Comparison of ENCODE assay signal across 9 cellular contexts in genomic region chr4:40559585-40560465, GRCh38.
DNase-seq lines count a peak whose midpoint lies in the region; ATAC-seq, FAIRE-seq and TF ChIP-seq lines count a peak whose summit lies in the region.
"Had no signal": no experiment of that assay in that cellular context is flagged by ENCODE, and none has a peak within 500 bp of the region (broad histone marks: within the 10 kb centered on the region; RNA-seq: fewer than 3 reads in every experiment).

No MANE protein-coding gene starts in this region.

- no peaks in the 10 kb centered on the region for H3K27me3 ChIP-seq in layer of hippocampus (ENCODE audit: control insufficient read depth, insufficient read depth, low read length)

- no peaks in the 10 kb centered on the region for H3K36me3 Mint-ChIP-seq in T-helper 17 cell (ENCODE audit: low read depth)

- in situ Hi-C loops in ACHN (cut with HindIII; ENCODE audit: low pct_ligation_motif_present, low pct_unique_long_range_greater_than_20kb, low sequenced_read_pairs): no loop called here

- H3K27ac ChIP-seq in layer of hippocampus (ENCODE audit: low read depth, low read length): peak overlapping the region; percentile 35

- H3K4me1 Mint-ChIP-seq in T-helper 17 cell: peaks cover 9% of the 10 kb centered on the region

- FAIRE-seq in H54 (lab: Jason Lieb, UNC): no peak

- H3K4me3 Mint-ChIP-seq in T-helper 17 cell: no peak overlapping the region

- peak; percentile 46 for DNase-seq in CD1c-positive myeloid dendritic cell (ENCODE audit: extremely low spot score)
- no peak for DNase-seq in H54 (ENCODE audit: insufficient read length, low spot score)
- DNase-seq in ACHN: no peak
- DNase-seq in T-helper 17 cell: no peak
- DNase-seq: C1 segment of cervical spinal cord had no signal

- ATAC-seq in GM19452 (IDR thresholded peaks at IDR 0.05; ENCODE audit: unreplicated experiment) (peak; percentile 83), HG03354 (IDR thresholded peaks at IDR 0.05; ENCODE audit: poor library complexity, severe bottlenecking, unreplicated experiment) (peak; percentile 81), GM21515 (IDR thresholded peaks at IDR 0.05; ENCODE audit: unreplicated experiment) (no peak), T-helper 17 cell (no peak)

- no peaks in the 10 kb centered on the region for H3K27me3 Mint-ChIP-seq in T-helper 17 cell

- no peak overlapping the region for H3K27ac Mint-ChIP-seq in T-helper 17 cell

- TF ChIP-seq POLR2A in H54 (IDR thresholded peaks at IDR 0.05; ENCODE audit: low read depth, low read length): no peak

- H3K9me3 ChIP-seq in T-helper 17 cell (ENCODE audit: control insufficient read depth, low read length, poor library complexity, severe bottlenecking): no peaks in the 10 kb centered on the region

Comparison
In these comparisons a context has a peak if more than half of its experiments do, and no peak if none do; other contexts are left out.
1. ATAC-seq: peak in GM19452 (single experiment) and HG03354 (single experiment); none in GM21515 (single experiment) and T-helper 17 cell (single experiment).